Comparison of ENCODE assay signal across 9 cellular contexts in the genomic region with DNA sequence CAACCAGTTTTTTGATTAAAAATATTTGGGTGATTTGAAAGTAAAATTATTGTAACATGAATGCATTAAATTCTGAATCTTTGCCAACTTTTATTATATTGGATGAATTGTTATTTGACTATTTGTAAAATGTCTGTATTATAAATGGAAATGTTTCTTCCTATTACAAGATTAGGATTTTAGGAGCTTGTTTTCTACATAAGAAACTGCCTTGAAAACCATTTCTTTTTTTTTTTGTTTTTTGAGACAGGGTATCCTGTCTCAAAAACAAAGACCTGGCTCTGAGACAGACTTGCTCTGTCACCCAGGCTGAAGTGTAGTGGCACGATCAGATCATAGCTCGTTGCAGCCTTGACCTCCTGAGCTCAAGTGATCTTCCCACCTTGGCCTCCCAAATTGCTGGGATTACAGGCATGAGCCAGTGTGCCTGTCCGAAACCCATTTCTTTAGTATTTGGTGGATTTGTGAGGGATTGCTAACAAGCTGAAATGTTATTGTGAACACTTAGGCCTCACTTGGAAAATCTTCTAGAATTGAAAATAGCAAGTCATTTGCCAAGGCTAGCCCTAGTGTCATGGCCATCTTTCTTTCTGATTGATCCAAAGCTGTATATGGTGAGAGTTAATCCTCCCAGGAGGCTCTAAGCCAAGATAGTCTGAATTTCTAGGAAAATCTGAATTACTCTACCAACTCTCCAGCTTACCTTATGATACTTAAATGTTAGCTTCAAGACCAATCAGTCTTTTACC.
DNase-seq lines count a peak whose midpoint lies in the region; ATAC-seq and TF ChIP-seq lines count a peak whose summit lies in the region.
"Had no signal": no experiment of that assay in that cellular context is flagged by ENCODE, and none has a peak within 500 bp of the region (broad histone marks: within the 10 kb centered on the region; RNA-seq: fewer than 3 reads in every experiment).

No MANE protein-coding gene starts in this region.

- H3K27me3 Mint-ChIP-seq in stimulated activated memory B cell treated with anti-CD40 and anti-IgM and Interleukin-4, amounts not matched to agents 10 μg/mL and 1 μg/mL and 100 μg/mL, for 72 hours: no peaks in the 10 kb centered on the region

- ATAC-seq in gastroesophageal sphincter (no peak), GM19035 (IDR thresholded peaks at IDR 0.05; ENCODE audit: unreplicated experiment) (no peak)
- no peak for ATAC-seq in stimulated activated memory B cell treated with anti-CD40 and anti-IgM and Interleukin-4, amounts not matched to agents 10 μg/mL and 1 μg/mL and 100 μg/mL, for 72 hours

- no peak overlapping the region for H3K18ac ChIP-seq in trophoblast cell (ENCODE audit: low read length)

- TF ChIP-seq EP300 in gastroesophageal sphincter (IDR thresholded peaks at IDR 0.05): no peak

- no peak for TF ChIP-seq CTCF in A673 (conservative IDR thresholded peaks at IDR 0.05; ENCODE audit: low read depth, low read length)
- TF ChIP-seq CTCF in RWPE1 (conservative IDR thresholded peaks at IDR 0.05; ENCODE audit: low read depth): no peak
- no peak for TF ChIP-seq CTCF in gastroesophageal sphincter (IDR thresholded peaks at IDR 0.05)

- H2BK5ac ChIP-seq in trophoblast cell (ENCODE audit: low read depth, low read length, poor library complexity): peak overlapping the region; percentile 57

- H3K9me3 Mint-ChIP-seq in stimulated activated memory B cell treated with anti-CD40 and anti-IgM and Interleukin-4, amounts not matched to agents 10 μg/mL and 1 μg/mL and 100 μg/mL, for 72 hours: no peaks in the 10 kb centered on the region

- H3K4me3 ChIP-seq in A673 (ENCODE audit: low read depth, low read length, poor library complexity, severe bottlenecking) (no peak overlapping the region), gastroesophageal sphincter (no peak overlapping the region), trophoblast cell (ENCODE audit: low read depth, low read length) (no peak overlapping the region)

- H3K36me3 ChIP-seq in A673 (ENCODE audit: insufficient read depth, low read length, poor library complexity, severe bottlenecking): no peaks in the 10 kb centered on the region
- no peaks in the 10 kb centered on the region for H3K36me3 ChIP-seq in gastroesophageal sphincter
- peaks cover 3 to 6% of the 10 kb centered on the region in 2 experiments for H3K36me3 ChIP-seq in trophoblast cell (ENCODE audit: control insufficient read depth in 1 of 2, insufficient read depth in 2 of 2, low read length in 2 of 2)

- WGBS in gastroesophageal sphincter (ENCODE audit: low coverage in 1 of 2), 2 donors: 81 to 100% methylated on average over 1 to 3 of the region's 3 CpGs
- no CpG with 5 or more reads among the region's 3 CpGs for WGBS in trophoblast cell (ENCODE audit: extremely low coverage, insufficient coverage, insufficient read length)

- H4K91ac ChIP-seq in trophoblast cell (ENCODE audit: low read depth, low read length): peak overlapping the region; percentile 19

- H3K4me2 ChIP-seq in trophoblast cell (ENCODE audit: low read length): no peak overlapping the region

- no peak for DNase-seq in A673 (ENCODE audit: low spot score)
- DNase-seq in RWPE1 (ENCODE audit: low spot score): no peak
- DNase-seq in trophoblast cell: no peak
- no peak for DNase-seq in SIG-M5 treated with dmso at 0.1 percent for 504 hours (lab: John Stamatoyannopoulos, UW; ENCODE audit: unreplicated experiment)
- no peak for DNase-seq in NCI-H2029 treated with DMSO at 0.1 percent for 48 hours (lab: John Stamatoyannopoulos, UW)

- H2BK120ac ChIP-seq in trophoblast cell (ENCODE audit: insufficient read depth, low read length, poor library complexity): no peak overlapping the region

- H3K27me3 ChIP-seq in A673 (replicated peaks; ENCODE audit: insufficient read depth, low read depth, low read length, poor library complexity): no peaks in the 10 kb centered on the region
- H3K27me3 ChIP-seq in gastroesophageal sphincter: no peaks in the 10 kb centered on the region
- H3K27me3 ChIP-seq in trophoblast cell (ENCODE audit: insufficient read depth, low read length): no peaks in the 10 kb centered on the region

- no TSS peak for BruUV-seq in A673 (replicated peaks; lab: Mats Ljungman, UMichigan)

- H3K4me1 ChIP-seq in A673 (ENCODE audit: insufficient read depth, low read length, poor library complexity, severe bottlenecking): peaks cover 72% of the 10 kb centered on the region
- peaks cover 45 to 85% (median 45%) of the 10 kb centered on the region in 3 donors for H3K4me1 ChIP-seq in gastroesophageal sphincter
- H3K4me1 ChIP-seq in trophoblast cell (ENCODE audit: control insufficient read depth in 1 of 2, insufficient read depth in 2 of 2, low read length in 2 of 2): peaks cover 11 to 29% of the 10 kb centered on the region in 2 experiments

- H3K27ac Mint-ChIP-seq in stimulated activated memory B cell treated with anti-CD40 and anti-IgM and Interleukin-4, amounts not matched to agents 10 μg/mL and 1 μg/mL and 100 μg/mL, for 72 hours: no peak overlapping the region

- peaks cover 38% of the 10 kb centered on the region for H3K4me1 Mint-ChIP-seq in stimulated activated memory B cell treated with anti-CD40 and anti-IgM and Interleukin-4, amounts not matched to agents 10 μg/mL and 1 μg/mL and 100 μg/mL, for 72 hours

- H2BK12ac ChIP-seq in trophoblast cell (ENCODE audit: low read length): peak overlapping the region; percentile 23

- H3K79me1 ChIP-seq in trophoblast cell (ENCODE audit: low read length): peaks cover 6% of the 10 kb centered on the region

- no peak for TF ChIP-seq POLR2A in gastroesophageal sphincter (IDR thresholded peaks at IDR 0.05)

- POLR2A ChIA-PET in A673 (lab: Charles Lee; ENCODE audit: low non-redundant PET) (interaction anchor here (0.5 kb wide), 1 partner anchor 34 kb away, joined by 4 read pairs; no protein-coding TSS in a partner anchor), RWPE1 (lab: Yijun Ruan, JAX; ENCODE audit: low non-redundant PET) (no interaction called here)

- no peak overlapping the region for H4K8ac ChIP-seq in trophoblast cell (ENCODE audit: low read depth, low read length)

- no peak overlapping the region for H3K4me3 Mint-ChIP-seq in stimulated activated memory B cell treated with anti-CD40 and anti-IgM and Interleukin-4, amounts not matched to agents 10 μg/mL and 1 μg/mL and 100 μg/mL, for 72 hours

- peak overlapping the region; percentile 17 for H2AFZ ChIP-seq in trophoblast cell (ENCODE audit: insufficient read depth, low read length, poor library complexity)

- H3K4ac ChIP-seq in trophoblast cell (ENCODE audit: low read depth, low read length): no peak overlapping the region

- no peak overlapping the region for H3K23ac ChIP-seq in trophoblast cell (ENCODE audit: low read length)

- no peaks in the 10 kb centered on the region for H3K9me3 ChIP-seq in A673 (ENCODE audit: low read depth, low read length, poor library complexity, severe bottlenecking)
- no peaks in the 10 kb centered on the region for H3K9me3 ChIP-seq in gastroesophageal sphincter
- H3K9me3 ChIP-seq in trophoblast cell (ENCODE audit: insufficient read depth, low read depth, low read length): no peaks in the 10 kb centered on the region

- peak overlapping the region; percentile 15 for H2AK5ac ChIP-seq in trophoblast cell (ENCODE audit: low read length)

- intact Hi-C loops in A673 (cut with micrococcal nuclease; ENCODE audit: unreplicated experiment): loop anchor here (2.0 to 5.0 kb wide), 2 partner anchors 99 to 267 kb away; no protein-coding TSS in a partner anchor

- H4K12ac ChIP-seq in trophoblast cell (ENCODE audit: low read depth, low read length): no peak overlapping the region

- peak overlapping the region; percentile 77 for H3K27ac ChIP-seq in A673 (ENCODE audit: low read depth, low read length, poor library complexity, severe bottlenecking)
- peak overlapping the region; percentile 69 for H3K27ac ChIP-seq in RWPE1
- H3K27ac ChIP-seq in gastroesophageal sphincter: peak overlapping the region; percentile 46 to 68 (median 59)
- H3K27ac ChIP-seq in trophoblast cell (ENCODE audit: low read depth, low read length): no peak overlapping the region
- H3K27ac ChIP-seq: C4-2B had no signal

- peaks cover 7% of the 10 kb centered on the region for H3K79me2 ChIP-seq in trophoblast cell (ENCODE audit: control insufficient read depth, insufficient read depth, low read length, poor library complexity)

- H3K36me3 Mint-ChIP-seq in stimulated activated memory B cell treated with anti-CD40 and anti-IgM and Interleukin-4, amounts not matched to agents 10 μg/mL and 1 μg/mL and 100 μg/mL, for 72 hours: peaks cover 13% of the 10 kb centered on the region

- no peak overlapping the region for H3K14ac ChIP-seq in trophoblast cell (ENCODE audit: low read length)

- CTCF ChIA-PET in A673 (lab: Charles Lee): interaction anchor here (0.6 to 0.7 kb wide), 2 partner anchors 37 to 1771 kb away, joined by 3 to 5 read pairs; no protein-coding TSS in a partner anchor
- CTCF ChIA-PET in RWPE1 (lab: Yijun Ruan, JAX): interaction anchor here (0.6 to 0.7 kb wide), 3 partner anchors 42 to 202 kb away, joined by 3 to 7 read pairs (median 3); no protein-coding TSS in a partner anchor

- H3K9ac ChIP-seq in trophoblast cell (ENCODE audit: low read length): no peak overlapping the region
